Comparison of ENCODE assay signal across 28 cellular contexts in genomic region chr11:82536706-82537105, GRCh38.
"Had no signal": no experiment of that assay in that cellular context is flagged by ENCODE, and none has a peak within 500 bp of the region (broad histone marks: within the 10 kb centered on the region; RNA-seq: fewer than 3 reads in every experiment).

No MANE protein-coding gene starts in this region.

- H3K36me3 ChIP-seq: ascending aorta, WERI-Rb-1 had no signal

- H3K4me3 ChIP-seq: ascending aorta had no signal

- FAIRE-seq: TTC549 had no signal

- H3K27me3 ChIP-seq: ascending aorta had no signal

- DNase-seq: activated CD4-positive, alpha-beta memory T cell treated with anti-CD3 and anti-CD28 coated beads, Interleukin-2, amount 10 ng/mL, durations not matched to agents 7 days and 5 days; activated CD4-positive, alpha-beta T cell treated with anti-CD3 and anti-CD28 coated beads for 1 hour; activated CD4-positive, alpha-beta T cell treated with anti-CD3 and anti-CD28 coated beads for 36 hours; activated CD4-positive, alpha-beta T cell treated with anti-CD3 and anti-CD28 coated beads for 48 hours; activated CD4-positive, alpha-beta T cell treated with anti-CD3 and anti-CD28 coated beads, Interleukin-2, amount 10 ng/mL, durations not matched to agents 7 days and 5 days; activated CD4-positive, alpha-beta T cell treated with anti-CD3 and anti-CD28 coated beads, Interleukin-2, amount 50 U/mL, for 48 hours; activated CD4-positive, CD25-positive, alpha-beta regulatory T cell; activated CD8-positive, alpha-beta memory T cell treated with anti-CD3 and anti-CD28 coated beads for 24 hours; activated CD8-positive, alpha-beta memory T cell treated with anti-CD3 and anti-CD28 coated beads, Interleukin-2, amount 10 ng/mL, durations not matched to agents 7 days and 5 days; activated CD8-positive, alpha-beta memory T cell treated with anti-CD3 and anti-CD28 coated beads, Interleukin-2, amount 50 U/mL, for 48 hours; activated CD8-positive, alpha-beta T cell treated with anti-CD3 and anti-CD28 coated beads, Interleukin-2, amount 10 ng/mL, durations not matched to agents 7 days and 5 days; activated effector memory CD4-positive, alpha-beta T cell treated with Interleukin-2 at 50 U/mL for 16 hours; activated gamma-delta T cell; activated naive CD4-positive, alpha-beta T cell treated with anti-CD3 and anti-CD28 coated beads, Interleukin-2, amount 10 ng/mL, durations not matched to agents 7 days and 5 days; activated naive CD4-positive, alpha-beta T cell treated with Interleukin-2 at 50 U/mL for 16 hours; activated naive CD8-positive, alpha-beta T cell treated with anti-CD3 and anti-CD28 coated beads, Interleukin-2, amount 10 ng/mL, durations not matched to agents 7 days and 5 days; activated naive CD8-positive, alpha-beta T cell treated with anti-CD3 and anti-CD28 coated beads, Interleukin-2, amount 50 U/mL, for 24 hours; activated T-cell treated with anti-CD3 and anti-CD28 coated beads, Interleukin-2, amount 50 U/mL, for 24 hours; activated T-cell treated with anti-CD3 and anti-CD28 coated beads, Interleukin-2, amount 50 U/mL, for 48 hours; amygdala; anterior cingulate cortex; central memory CD4-positive, alpha-beta T cell; T-cell; T-helper 17 cell; T1000; WERI-Rb-1 had no signal

- H3K27ac ChIP-seq: ascending aorta, WERI-Rb-1 had no signal

- H3K9me3 ChIP-seq: ascending aorta had no signal

- H3K4me1 ChIP-seq: ascending aorta had no signal
